ENCODE assay signal across 9 cellular contexts in genomic region chr15:33226559-33227181, GRCh38. TPM values are rescaled to one million over a fixed set of nuclear protein-coding genes. Genes with fewer than 3 reads are reported as not detected.
DNase-seq lines count a peak whose midpoint lies in the region; ATAC-seq, FAIRE-seq and TF ChIP-seq lines count a peak whose summit lies in the region.
"Had no signal": no experiment of that assay in that cellular context is flagged by ENCODE, and none has a peak within 500 bp of the region (broad histone marks: within the 10 kb centered on the region; RNA-seq: fewer than 3 reads in every experiment).

No MANE protein-coding gene starts in this region.

- peak overlapping the region; percentile 57 for H3K27ac Mint-ChIP-seq in activated CD4-positive, alpha-beta T cell treated with anti-CD3 and anti-CD28 coated beads, Interleukin-2, amount 10 ng/mL, durations not matched to agents 7 days and 5 days

- no peak overlapping the region for H3K4me3 Mint-ChIP-seq in activated CD4-positive, alpha-beta T cell treated with anti-CD3 and anti-CD28 coated beads, Interleukin-2, amount 10 ng/mL, durations not matched to agents 7 days and 5 days

- no peak overlapping the region for H4K5ac ChIP-seq in H1 (ENCODE audit: insufficient read length, low read depth, low read length)

- H3K27me3 ChIP-seq in H1 (replicated peaks in 1 of 4; ENCODE audit: control insufficient read depth in 3 of 4, extremely low read depth in 1 of 4, insufficient read depth in 3 of 4, low read length in 3 of 4) (no peaks in the 10 kb centered on the region), neuronal stem cell (ENCODE audit: control insufficient read depth in 3 of 3, insufficient read depth in 3 of 3, low read depth in 1 of 3, low read length in 3 of 3) (no peaks in the 10 kb centered on the region)

- H3K14ac ChIP-seq in H1 (ENCODE audit: insufficient read length): no peak overlapping the region
- no peak overlapping the region for H3K14ac ChIP-seq in neuronal stem cell (ENCODE audit: low read length)

- H3K23me2 ChIP-seq in H1 (ENCODE audit: low read depth, low read length): no peaks in the 10 kb centered on the region

- no peaks in the 10 kb centered on the region for H3K79me2 ChIP-seq in H1 (ENCODE audit: control insufficient read depth in 1 of 2, insufficient read depth in 2 of 2, low read length in 2 of 2)

- H4K8ac ChIP-seq in H1 (ENCODE audit: extremely low read depth, insufficient read depth, low read length) (no peak overlapping the region), neuronal stem cell (ENCODE audit: low read depth, low read length) (no peak overlapping the region)

- peak; percentile 26 to 51; a peak in 3 of 4 replicates for TF ChIP-seq RAD21 in H1 (IDR thresholded peaks at IDR 0.05 in 1 of 2, conservative IDR thresholded peaks at IDR 0.05 in 1 of 2; ENCODE audit: low read depth in 2 of 2, low read length in 2 of 2)

- H3K4ac ChIP-seq in H1 (replicated peaks; ENCODE audit: insufficient read length, low read depth, low read length): no peak overlapping the region
- no peak overlapping the region for H3K4ac ChIP-seq in neuronal stem cell (ENCODE audit: low read length)

- no peak for TF ChIP-seq POLR2A in H1 (IDR thresholded peaks at IDR 0.05; ENCODE audit: control extremely low read depth in 1 of 2, low read depth in 2 of 2, low read length in 2 of 2)

- H2BK12ac ChIP-seq in H1 (ENCODE audit: low read depth, low read length) (no peak overlapping the region), neuronal stem cell (ENCODE audit: low read length) (no peak overlapping the region)

- H3K56ac ChIP-seq in H1 (replicated peaks; ENCODE audit: insufficient read length, low read depth, low read length): no peak overlapping the region

- H3K79me1 ChIP-seq in H1 (ENCODE audit: low read depth, low read length): no peaks in the 10 kb centered on the region
- H3K79me1 ChIP-seq in neuronal stem cell (ENCODE audit: low read depth, low read length): no peaks in the 10 kb centered on the region

- POLR2A ChIA-PET in HEK293T (lab: Yijun Ruan, JAX): no interaction called here
- POLR2A ChIA-PET in activated CD4-positive, alpha-beta T cell treated with anti-CD3 and anti-CD28 coated beads, Interleukin-2, amount 10 ng/mL, durations not matched to agents 7 days and 5 days (lab: Charles Lee): no interaction called here
- POLR2A ChIA-PET in H1 (lab: Charles Lee; ENCODE audit: partially characterized antibody): no interaction called here

- no peak overlapping the region for H2BK20ac ChIP-seq in H1 (ENCODE audit: low read length)

- 96% methylated on average over 3 of the region's 3 CpGs; no CpG with 5 or more reads in 1 of the 2 experiments for WGBS in H1 (ENCODE audit: extremely low coverage in 1 of 2, insufficient coverage in 1 of 2, insufficient read length in 1 of 2, insufficient replicate concordance in 2 of 2, low coverage in 1 of 2, low lambda C conversion rate in 2 of 2, missing lambda C conversion rate in 1 of 2), 2 experiments
- WGBS in neuronal stem cell (ENCODE audit: extremely low coverage in 2 of 2, insufficient read length in 2 of 2, insufficient replicate concordance in 1 of 2), 2 donors: no CpG with 5 or more reads among the region's 3 CpGs

- CTCF ChIA-PET in HEK293T (lab: Yijun Ruan, JAX) (interaction anchor here (0.6 kb wide), 1 partner anchor 16 kb away, joined by 3 read pairs; no protein-coding TSS in a partner anchor), H1 (lab: Charles Lee; ENCODE audit: partially characterized antibody) (interaction anchor here (0.8 to 6.8 kb wide), 8 partner anchors 9 to 514 kb away, joined by 3 to 65 read pairs (median 4); no protein-coding TSS in a partner anchor)
- CTCF ChIA-PET in activated CD4-positive, alpha-beta T cell treated with anti-CD3 and anti-CD28 coated beads, Interleukin-2, amount 10 ng/mL, durations not matched to agents 7 days and 5 days (lab: Charles Lee): no interaction called here

- no peaks in the 10 kb centered on the region for H3K4me1 ChIP-seq in H1 (replicated peaks in 1 of 4; ENCODE audit: control insufficient read depth in 3 of 4, insufficient read depth in 4 of 4, low read length in 3 of 4)
- peaks cover 0 to 1% of the 10 kb centered on the region in 2 donors for H3K4me1 ChIP-seq in neuronal stem cell (ENCODE audit: control insufficient read depth in 2 of 2, insufficient read depth in 1 of 2, low read depth in 1 of 2, low read length in 2 of 2)

- H2AFZ ChIP-seq in H1 (ENCODE audit: low read length) (no peak overlapping the region), neuronal stem cell (ENCODE audit: low read length) (no peak overlapping the region)

- H3K18ac ChIP-seq in H1 (ENCODE audit: extremely low read depth, low read length) (no peak overlapping the region), neuronal stem cell (ENCODE audit: low read length) (no peak overlapping the region)

- no peaks in the 10 kb centered on the region for H3K36me3 ChIP-seq in H1 (ENCODE audit: control insufficient read depth in 2 of 4, insufficient read depth in 4 of 4, low read length in 3 of 4)
- H3K36me3 ChIP-seq in neuronal stem cell (replicated peaks in 1 of 2; ENCODE audit: control insufficient read depth in 2 of 2, insufficient read depth in 2 of 2, low read length in 2 of 2): no peaks in the 10 kb centered on the region

- DNase-seq in HEK293T (ENCODE audit: extremely low spot score) (peak; percentile 34), NCI-H2171 treated with DMSO at 0.1 percent for 48 hours (lab: John Stamatoyannopoulos, UW) (peak; percentile 55), H1 (ENCODE audit: low read depth in 1 of 2, low spot score in 2 of 2) (no peak), pons (ENCODE audit: low spot score) (peak; percentile 18), neuronal stem cell (ENCODE audit: low spot score) (no peak), occipital lobe (lab: John Stamatoyannopoulos, UW) (no peak)
- peak; percentile 86 for DNase-seq in activated CD4-positive, alpha-beta T cell treated with anti-CD3 and anti-CD28 coated beads, Interleukin-2, amount 10 ng/mL, durations not matched to agents 7 days and 5 days

- H3K23ac ChIP-seq in H1 (ENCODE audit: insufficient read length): no peak overlapping the region
- H3K23ac ChIP-seq in neuronal stem cell (ENCODE audit: low read depth, low read length, poor library complexity): no peak overlapping the region

- H3K4me1 Mint-ChIP-seq in activated CD4-positive, alpha-beta T cell treated with anti-CD3 and anti-CD28 coated beads, Interleukin-2, amount 10 ng/mL, durations not matched to agents 7 days and 5 days: peaks cover 18% of the 10 kb centered on the region

- H4K91ac ChIP-seq in H1 (replicated peaks; ENCODE audit: insufficient read length, low read length): no peak overlapping the region
- no peak overlapping the region for H4K91ac ChIP-seq in neuronal stem cell (ENCODE audit: low read depth, low read length, poor library complexity)

- H2AK5ac ChIP-seq in H1 (ENCODE audit: low read depth, low read length) (no peak overlapping the region), neuronal stem cell (ENCODE audit: low read depth, low read length) (no peak overlapping the region)

- H2BK15ac ChIP-seq in H1 (ENCODE audit: low read length) (no peak overlapping the region), neuronal stem cell (ENCODE audit: low read length) (no peak overlapping the region)

- no peaks in the 10 kb centered on the region for H3K9me3 Mint-ChIP-seq in activated CD4-positive, alpha-beta T cell treated with anti-CD3 and anti-CD28 coated beads, Interleukin-2, amount 10 ng/mL, durations not matched to agents 7 days and 5 days

- no peak overlapping the region for H3K4me2 ChIP-seq in H1 (ENCODE audit: insufficient read depth in 1 of 2, low read depth in 2 of 2, low read length in 2 of 2)
- no peak overlapping the region for H3K4me2 ChIP-seq in neuronal stem cell (ENCODE audit: insufficient read depth, low read length, poor library complexity, severe bottlenecking)

- H3K4me3 ChIP-seq in H1 (ENCODE audit: extremely low read depth in 1 of 4, insufficient read depth in 2 of 4, low read depth in 3 of 4, low read length in 4 of 4) (no peak overlapping the region), neuronal stem cell (ENCODE audit: low read length in 2 of 2) (no peak overlapping the region)

- H3K27me3 Mint-ChIP-seq in activated CD4-positive, alpha-beta T cell treated with anti-CD3 and anti-CD28 coated beads, Interleukin-2, amount 10 ng/mL, durations not matched to agents 7 days and 5 days: peaks cover 3% of the 10 kb centered on the region

- H3K9me3 ChIP-seq in H1 (ENCODE audit: insufficient read depth in 2 of 2, low read depth in 1 of 2, low read length in 1 of 2): no peaks in the 10 kb centered on the region
- H3K9me3 ChIP-seq in neuronal stem cell (replicated peaks in 1 of 2; ENCODE audit: control insufficient read depth in 2 of 2, insufficient read depth in 1 of 2, low read depth in 1 of 2, low read length in 2 of 2): no peaks in the 10 kb centered on the region

- peak in 2 of 3 experiments; percentile 46 to 58; a peak in 3 of 4 replicates for TF ChIP-seq CTCF in H1 (IDR thresholded peaks at IDR 0.05; ENCODE audit: control extremely low read depth in 1 of 3, insufficient read depth in 1 of 3, low read depth in 1 of 3, low read length in 3 of 3)

- no peak overlapping the region for H2BK120ac ChIP-seq in H1 (replicated peaks; ENCODE audit: low read depth, low read length)
- H2BK120ac ChIP-seq in neuronal stem cell (ENCODE audit: low read depth, low read length): no peak overlapping the region

- H4K20me1 ChIP-seq in H1 (replicated peaks in 1 of 2; ENCODE audit: control insufficient read depth in 1 of 2, insufficient read depth in 2 of 2, low read length in 2 of 2): no peaks in the 10 kb centered on the region

- H3K9ac ChIP-seq in H1 (replicated peaks in 1 of 4; ENCODE audit: extremely low read depth in 1 of 4, low read depth in 3 of 4, low read length in 3 of 4) (no peak overlapping the region), neuronal stem cell (ENCODE audit: low read depth, low read length, poor library complexity) (no peak overlapping the region)

- H3K36me3 Mint-ChIP-seq in activated CD4-positive, alpha-beta T cell treated with anti-CD3 and anti-CD28 coated beads, Interleukin-2, amount 10 ng/mL, durations not matched to agents 7 days and 5 days (ENCODE audit: low read depth): no peaks in the 10 kb centered on the region

- H3K27ac ChIP-seq in H1 (ENCODE audit: low read depth, low read length): no peak overlapping the region
- no peak overlapping the region for H3K27ac ChIP-seq in neuronal stem cell (replicated peaks; ENCODE audit: low read length)
- H3K27ac ChIP-seq: epithelial cell of prostate had no signal

- H2BK5ac ChIP-seq in H1 (ENCODE audit: low read depth, low read length) (no peak overlapping the region), neuronal stem cell (ENCODE audit: low read length) (no peak overlapping the region)

- no peak for TF ChIP-seq EP300 in H1 (IDR thresholded peaks at IDR 0.05; ENCODE audit: borderline replicate concordance in 1 of 2, low read depth in 2 of 2, low read length in 2 of 2)

- peak; percentile 65 for FAIRE-seq in H1 (lab: Jason Lieb, UNC)

- peak; percentile 88 for ATAC-seq in GM18498 (IDR thresholded peaks at IDR 0.05; ENCODE audit: unreplicated experiment)

RNA-seq across cellular contexts. Expression of gene FMN1, which starts 32.2 kb away (rescaled TPM):
- total RNA-seq in activated CD4-positive, alpha-beta T cell treated with anti-CD3 and anti-CD28 coated beads, Interleukin-2, amount 10 ng/mL, durations not matched to agents 7 days and 5 days: under 1 TPM; 0.04 to 0.12 TPM
- 2.9 and 3.7 TPM in 2 replicates for total RNA-seq in H1 (2021; fragmentation: NEBNext Ultra II Directional; extraction: Animal tissue kit (Norgen Biotek cat#: 25700))
- 0.24 and 0.27 TPM in 2 replicates for polyA plus RNA-seq in H1 (2011; rRNA removed)
- 0.39 TPM for polyA plus RNA-seq in H1 (2011; cell fraction: cytosol; rRNA removed)
- 1.7 TPM for polyA plus RNA-seq in H1 (2011; cell fraction: nucleus; rRNA removed)
- polyA plus RNA-seq in H1 (2012, experiment 1 of 2): 0.81 to 1.4 TPM (median 0.90 TPM) in 4 replicates
- 0.04 TPM for polyA plus RNA-seq in H1 (2012, experiment 2 of 2)
- polyA plus RNA-seq in H1 (2013, experiment 1 of 2): 1.3 TPM
- polyA plus RNA-seq in H1 (2013, experiment 2 of 2): 1.1 TPM
- polyA minus RNA-seq in H1 (2011; rRNA and poly(A)+ RNA removed): 2.3 and 2.8 TPM in 2 replicates
- polyA minus RNA-seq in H1 (2011; cell fraction: cytosol; rRNA and poly(A)+ RNA removed): 1.2 TPM
- 9.4 TPM for polyA minus RNA-seq in H1 (2011; cell fraction: nucleus; rRNA and poly(A)+ RNA removed)
- polyA plus RNA-seq in neuronal stem cell (2013, experiment 1 of 2): 0.56 TPM
- 0.39 TPM for polyA plus RNA-seq in neuronal stem cell (2013, experiment 2 of 2)
- total RNA-seq in occipital lobe: 3.9 TPM

Comparison
In these comparisons a context has a peak if more than half of its experiments do, and no peak if none do; other contexts are left out.
1. DNase-seq: peak in HEK293T (single experiment), NCI-H2171 treated with DMSO at 0.1 percent for 48 hours (single experiment), activated CD4-positive, alpha-beta T cell treated with anti-CD3 and anti-CD28 coated beads, Interleukin-2, amount 10 ng/mL, durations not matched to agents 7 days and 5 days (single experiment) and pons (single experiment); none in H1 (0 of 2), neuronal stem cell (single experiment) and occipital lobe (single experiment).